ENCODE assay signal across 1 cellular context in the genomic region with DNA sequence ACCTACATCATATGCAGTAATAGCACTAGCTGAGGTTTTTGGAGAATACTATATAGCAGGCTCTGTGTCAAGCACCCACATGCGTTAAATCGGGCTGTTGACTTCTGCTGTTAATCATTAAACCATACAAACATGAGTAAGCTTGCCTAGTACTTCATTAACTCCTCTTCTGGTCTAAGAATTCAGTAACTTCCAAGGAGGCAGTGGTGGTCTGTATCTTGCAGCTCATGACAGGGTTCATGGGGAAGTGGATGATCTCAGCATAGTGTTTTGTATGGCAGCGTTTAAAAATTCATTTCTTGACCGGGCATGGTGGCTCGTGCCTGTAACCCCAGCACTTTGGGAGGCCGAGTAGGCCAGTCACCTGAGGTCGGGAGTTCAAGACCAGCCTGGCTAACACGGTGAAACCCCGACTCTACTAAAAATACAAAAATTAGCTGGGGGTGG.
TF ChIP-seq lines count a peak whose summit lies in the region.

TSS of gene HAVCR1 (minus strand) at position 24 of the 447 bp plus-strand sequence. CDS start 1,173 bp downstream, outside the sequence.

TF ChIP-seq in GM12878, 131 proteins besides CTCF, POLR2A, EP300 and RAD21:
- TF ChIP-seq ZBTB40 (IDR thresholded peaks at IDR 0.05; ENCODE audit: borderline replicate concordance) (no peak), ZNF24 (IDR thresholded peaks at IDR 0.05) (0 out of 2 replicates have a peak, but pooled peaks have one; percentile 47)
